1 cellular context compared by ENCODE assay signal in genomic region chr19:42129399-42130253, GRCh38.
TF ChIP-seq lines count a peak whose summit lies in the region.

No MANE protein-coding gene starts in this region.

TF ChIP-seq in H1, 55 proteins besides CTCF, POLR2A, EP300 and RAD21 (continued from another document):
- TF ChIP-seq SIRT6 (IDR thresholded peaks at IDR 0.05; ENCODE audit: low read length) (no peak), KDM4A (IDR thresholded peaks at IDR 0.05; ENCODE audit: low read depth, low read length, severe bottlenecking) (no peak), SIN3A (conservative IDR thresholded peaks at IDR 0.05 in 1 of 2, IDR thresholded peaks at IDR 0.05 in 1 of 2; ENCODE audit: low read depth in 1 of 2, low read length in 2 of 2) (no peak), EZH2 (IDR thresholded peaks at IDR 0.05; ENCODE audit: low read depth, low read length, severe bottlenecking) (no peak), SAP30 (IDR thresholded peaks at IDR 0.05; ENCODE audit: insufficient read depth, insufficient replicate concordance, low read length) (no peak), TBP (IDR thresholded peaks at IDR 0.05; ENCODE audit: low read depth, low read length) (no peak), KDM5A (IDR thresholded peaks at IDR 0.05; ENCODE audit: low read length) (no peak), POU5F1 (IDR thresholded peaks at IDR 0.05; ENCODE audit: low read depth, low read length) (no peak), FOSL1 (IDR thresholded peaks at IDR 0.05; ENCODE audit: insufficient read depth, low read depth, low read length) (no peak), SP2 (IDR thresholded peaks at IDR 0.05; ENCODE audit: low read length) (no peak), PHF8 (conservative IDR thresholded peaks at IDR 0.05; ENCODE audit: low read depth, low read length) (no peak), TAF7 (optimal IDR thresholded peaks at IDR 0.05; ENCODE audit: borderline replicate concordance, low read depth, low read length) (no peak), ZNF274 (IDR thresholded peaks at IDR 0.05; ENCODE audit: borderline replicate concordance, extremely low read depth, low read length) (no peak), SP1 (IDR thresholded peaks at IDR 0.05; ENCODE audit: low read depth, low read length) (no peak)
TF ChIP-seq in H1: peak in this region for 0.
